10 cellular contexts compared by ENCODE assay signal in the genomic region with DNA sequence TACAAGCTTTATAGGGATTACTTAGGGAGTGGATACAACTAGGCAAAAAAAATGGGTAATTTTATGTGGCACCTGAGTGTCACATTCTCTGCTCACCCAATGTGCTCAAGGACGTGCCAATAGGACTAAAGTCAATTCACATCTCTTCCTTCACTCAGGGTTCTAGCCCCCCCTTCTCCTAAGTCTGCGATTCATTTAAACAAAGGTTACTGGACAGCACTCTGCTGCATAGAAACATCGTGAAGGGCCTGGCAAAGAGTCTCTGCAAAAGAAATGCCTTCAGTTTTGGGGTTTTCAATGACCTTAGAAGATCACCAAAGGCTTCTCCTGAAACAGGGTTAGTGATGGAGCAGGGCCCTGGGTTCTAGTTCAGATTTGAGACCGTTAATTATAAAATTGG.
A peak's percentile ranks its signal among the peaks of the same experiment; 100 is the strongest.
DNase-seq lines count a peak whose midpoint lies in the region; ATAC-seq and TF ChIP-seq lines count a peak whose summit lies in the region.
"Had no signal": no experiment of that assay in that cellular context is flagged by ENCODE, and none has a peak within 500 bp of the region (broad histone marks: within the 10 kb centered on the region; RNA-seq: fewer than 3 reads in every experiment).

No MANE protein-coding gene starts in this region.

- TF ChIP-seq CTCF in AG04450 (IDR thresholded peaks at IDR 0.05; ENCODE audit: low read depth, low read length) (no peak), dorsolateral prefrontal cortex (IDR thresholded peaks at IDR 0.05 in 54 of 56, conservative IDR thresholded peaks at IDR 0.05 in 2 of 56; ENCODE audit: low read depth in 1 of 56, partially characterized antibody in 56 of 56) (no peak)

- H3K27ac Mint-ChIP-seq in IgD-negative memory B cell = no peak overlapping the region
- H3K27ac Mint-ChIP-seq in naive thymus-derived CD8-positive, alpha-beta T cell = peak overlapping the region in 3 of 10 donors; percentile 7 to 74 (median 9)

- no peaks in the 10 kb centered on the region for H3K36me3 Mint-ChIP-seq in IgD-negative memory B cell
- H3K36me3 Mint-ChIP-seq in naive thymus-derived CD8-positive, alpha-beta T cell = peaks cover 0 to 2% (median 0%) of the 10 kb centered on the region in 3 donors

- H3K9me3 Mint-ChIP-seq in IgD-negative memory B cell = no peaks in the 10 kb centered on the region
- no peaks in the 10 kb centered on the region for H3K9me3 Mint-ChIP-seq in naive thymus-derived CD8-positive, alpha-beta T cell

- peaks cover 8 to 16% (median 11%) of the 10 kb centered on the region in 3 donors for H3K4me1 Mint-ChIP-seq in IgD-negative memory B cell
- H3K4me1 Mint-ChIP-seq in naive thymus-derived CD8-positive, alpha-beta T cell = peaks cover 19 to 33% (median 28%) of the 10 kb centered on the region in 4 donors

- H3K9me3 ChIP-seq in AG04450 (ENCODE audit: control insufficient read depth, insufficient read depth, low read length) = no peaks in the 10 kb centered on the region

- H3K27me3 Mint-ChIP-seq in IgD-negative memory B cell = peaks cover 36% of the 10 kb centered on the region
- peaks cover 5 to 51% (median 10%) of the 10 kb centered on the region in 5 donors for H3K27me3 Mint-ChIP-seq in naive thymus-derived CD8-positive, alpha-beta T cell

- H3K4me3 ChIP-seq in AG04450 (ENCODE audit: low read depth, low read length) = peak overlapping the region; percentile 89
- peak overlapping the region in 56 of 59 donors; percentile 50 to 85 (median 72) for H3K4me3 ChIP-seq in dorsolateral prefrontal cortex

- ATAC-seq in naive thymus-derived CD8-positive, alpha-beta T cell = no peak
- ATAC-seq in HG02852 (IDR thresholded peaks at IDR 0.05; ENCODE audit: unreplicated experiment) = no peak
- ATAC-seq: left colon had no signal

- H3K27me3 ChIP-seq in AG04450 (ENCODE audit: control insufficient read depth, insufficient read depth, low read length) (peaks cover 5% of the 10 kb centered on the region), dorsolateral prefrontal cortex (no peaks in the 10 kb centered on the region)

- H3K27ac ChIP-seq in AG04450 (ENCODE audit: low read depth, low read length) = no peak overlapping the region
- H3K27ac ChIP-seq in dorsolateral prefrontal cortex = peak overlapping the region in 2 of 59 donors; percentile 7 to 13

- POLR2A ChIA-PET in AG04450 (lab: Yijun Ruan, JAX) = no interaction called here
- POLR2A ChIA-PET in naive thymus-derived CD8-positive, alpha-beta T cell (lab: Charles Lee) = no interaction called here

- DNase-seq in AG04450 (ENCODE audit: low read depth, low spot score) (no peak), dorsolateral prefrontal cortex (no peak), SW480 (ENCODE audit: low spot score) (no peak), GM03348 (ENCODE audit: low spot score) (no peak), OCI-M1 (lab: John Stamatoyannopoulos, UW) (no peak)
- no peak for DNase-seq in naive thymus-derived CD8-positive, alpha-beta T cell
- DNase-seq: left colon; stimulated activated CD4-positive, alpha-beta T cell treated with anti-CD3 and anti-CD28 coated beads, Interleukin-4, amount 100 ng/mL, for 1 hour had no signal

- peak overlapping the region in 3 of 4 donors; percentile 2 to 95 (median 59) for H3K4me3 Mint-ChIP-seq in IgD-negative memory B cell
- peak overlapping the region in 9 of 10 donors; percentile 87 to 96 (median 95) for H3K4me3 Mint-ChIP-seq in naive thymus-derived CD8-positive, alpha-beta T cell

- intact Hi-C loops in dorsolateral prefrontal cortex (cut with DNase I) = loop anchor here in 1 of 2 donors (5.0 kb wide), 1 partner anchor 90 kb away; no protein-coding TSS in a partner anchor

- CTCF ChIA-PET in AG04450 (lab: Charles Lee) = no interaction called here
